Comparison of ENCODE assay signal across 19 cellular contexts in the genomic region with DNA sequence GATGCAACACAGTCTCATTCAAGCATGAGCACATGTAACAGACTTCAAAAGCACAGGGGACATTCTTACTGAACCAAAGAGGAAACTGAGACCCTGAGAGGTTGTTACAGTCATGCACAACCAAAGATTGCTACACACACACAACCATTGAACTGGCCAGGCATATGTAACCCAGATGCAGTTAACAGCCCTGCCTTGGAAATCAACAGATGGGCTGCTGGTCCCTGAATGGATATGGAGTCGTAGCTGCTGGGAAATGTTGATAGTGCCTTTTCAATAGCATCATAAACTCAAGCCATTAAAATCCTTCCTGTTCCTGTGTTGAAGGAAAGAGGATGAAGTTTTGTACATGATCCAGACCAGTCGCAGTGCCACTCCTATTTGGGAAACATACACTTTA.
"Had no signal": no experiment of that assay in that cellular context is flagged by ENCODE, and none has a peak within 500 bp of the region (broad histone marks: within the 10 kb centered on the region; RNA-seq: fewer than 3 reads in every experiment).

No MANE protein-coding gene starts in this region.

- H3K27ac Mint-ChIP-seq: T-cell had no signal

- H3K36me3 Mint-ChIP-seq: T-cell had no signal

- DNase-seq: Karpas-422; KG1; MG63; NCI-H1092; NCI-H1105 treated with DMSO at 0.1 percent for 48 hours; NCI-H1417 treated with DMSO at 0.1 percent for 48 hours; NCI-H146; NCI-H187; NCI-H2029; NCI-H2081 treated with DMSO at 0.1 percent for 48 hours; NCI-H2227 treated with DMSO at 0.1 percent for 48 hours; NCI-H82; NK-92 treated with Interleukin-12 subunit alpha and Interleukin-12 subunit beta, amount 100 ng/mL, for 24 hours; PC-3; SHP77; SW 1271; T-cell had no signal

- H3K9me3 ChIP-seq: MG63 had no signal

- H3K4me3 ChIP-seq: MG63 had no signal

- H3K27ac ChIP-seq: RWPE1 had no signal

- H3K4me1 Mint-ChIP-seq: T-cell had no signal

- H3K27me3 ChIP-seq: MG63 had no signal

- ATAC-seq: Panc1, PC-3, T-cell had no signal

- H3K27me3 Mint-ChIP-seq: T-cell had no signal

- H3K4me3 Mint-ChIP-seq: T-cell had no signal
